In the genomic region with DNA sequence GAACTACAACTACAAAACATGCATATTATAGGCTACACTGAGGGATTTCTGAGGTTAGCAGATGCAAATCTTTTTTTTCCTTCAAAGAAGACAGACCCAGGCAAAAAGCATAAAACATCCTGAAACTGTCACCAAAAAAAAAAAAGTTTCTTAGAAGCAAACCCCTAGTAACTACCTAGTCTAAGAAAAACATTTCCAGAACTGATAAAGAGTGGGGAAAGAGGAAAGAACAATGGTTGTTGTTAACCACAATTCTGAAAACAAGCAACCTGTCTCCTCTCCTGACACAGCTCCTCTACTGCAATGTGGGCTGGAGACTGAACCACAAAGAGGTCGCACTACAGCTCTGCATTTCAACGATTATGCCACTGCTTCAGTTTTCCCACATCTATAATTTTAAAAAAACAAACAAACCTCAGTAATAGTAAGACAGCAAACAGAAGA, we compare ENCODE assay signal across 8 cellular contexts. TPM values are rescaled to one million over a fixed set of nuclear protein-coding genes. Genes with fewer than 3 reads are reported as not detected.
DNase-seq lines count a peak whose midpoint lies in the region; ATAC-seq and TF ChIP-seq lines count a peak whose summit lies in the region.

No MANE protein-coding gene starts in this region.

- no peaks in the 10 kb centered on the region for H3K36me3 Mint-ChIP-seq in glutamatergic neuron (ENCODE audit: unreplicated experiment)

- DNase-seq in Daoy (ENCODE audit: low read depth) (peak; percentile 19), glutamatergic neuron (no peak), NCI-H1092 (lab: John Stamatoyannopoulos, UW) (no peak), tibial artery (no peak)
- peak; percentile 20 for DNase-seq in activated naive CD4-positive, alpha-beta T cell treated with anti-CD3 and anti-CD28 coated beads, Interleukin-2, amount 50 U/mL, for 16 hours
- peak; percentile 34 for DNase-seq in stimulated activated naive CD4-positive, alpha-beta T cell treated with Interleukin-2 at 50 U/mL for 16 hours (lab: John Stamatoyannopoulos, UW)

- H3K9me3 ChIP-seq in tibial artery = no peaks in the 10 kb centered on the region

- H3K27me3 ChIP-seq in tibial artery = no peaks in the 10 kb centered on the region

- ATAC-seq in GM19452 (IDR thresholded peaks at IDR 0.05; ENCODE audit: unreplicated experiment) (peak; percentile 64), HG03460 (IDR thresholded peaks at IDR 0.05; ENCODE audit: unreplicated experiment) (peak; percentile 69)

- H3K27ac Mint-ChIP-seq in glutamatergic neuron (ENCODE audit: unreplicated experiment) = no peak overlapping the region

- no peak overlapping the region for H3K4me3 ChIP-seq in tibial artery

- H3K9me3 Mint-ChIP-seq in glutamatergic neuron (ENCODE audit: unreplicated experiment) = peaks cover 2% of the 10 kb centered on the region

- no peak for TF ChIP-seq CTCF in glutamatergic neuron (IDR thresholded peaks at IDR 0.05; ENCODE audit: partially characterized antibody, unreplicated experiment)
- TF ChIP-seq CTCF in tibial artery (IDR thresholded peaks at IDR 0.05) = no peak

- peaks cover 0 to 6% (median 1%) of the 10 kb centered on the region in 3 donors for H3K36me3 ChIP-seq in tibial artery

- H3K4me1 Mint-ChIP-seq in glutamatergic neuron (ENCODE audit: low read depth, unreplicated experiment) = peaks cover 3% of the 10 kb centered on the region

- intact Hi-C loops in tibial artery (cut with DNase I; ENCODE audit: low total_unique reads) = no loop called here

- no peak overlapping the region for H3K27ac ChIP-seq in tibial artery

- H3K4me1 ChIP-seq in tibial artery = peaks cover 0 to 32% (median 9%) of the 10 kb centered on the region in 4 donors

- H3K4me3 Mint-ChIP-seq in glutamatergic neuron (ENCODE audit: unreplicated experiment) = no peak overlapping the region

- H3K27me3 Mint-ChIP-seq in glutamatergic neuron (ENCODE audit: unreplicated experiment) = no peaks in the 10 kb centered on the region

RNA-seq across cellular contexts. Expression of gene DENND5A, which starts 15.0 kb away (rescaled TPM):
- 62.5 and 67.5 TPM in 2 replicates for total RNA-seq in Daoy (2014; rRNA removed; shearing (Covaris generic))
- 155 TPM for total RNA-seq in glutamatergic neuron (ENCODE audit: unreplicated experiment)

Comparison
In these comparisons a context has a peak if more than half of its experiments do, and no peak if none do; other contexts are left out.
1. DNase-seq: peak in Daoy (single experiment), activated naive CD4-positive, alpha-beta T cell treated with anti-CD3 and anti-CD28 coated beads, Interleukin-2, amount 50 U/mL, for 16 hours (single experiment) and stimulated activated naive CD4-positive, alpha-beta T cell treated with Interleukin-2 at 50 U/mL for 16 hours (single experiment); none in glutamatergic neuron (single experiment), NCI-H1092 (single experiment) and tibial artery (0 of 2).